Comparison of ENCODE assay signal across 1 cellular context in genomic region chr6:84788689-84789088, GRCh38.
TF ChIP-seq lines count a peak whose summit lies in the region.

No MANE protein-coding gene starts in this region.

TF ChIP-seq in GM12878, 131 proteins besides CTCF, POLR2A, EP300 and RAD21:
- TF ChIP-seq TARDBP (IDR thresholded peaks at IDR 0.05; ENCODE audit: borderline replicate concordance) (no peak), MEF2B (IDR thresholded peaks at IDR 0.05; ENCODE audit: partially characterized antibody, poor library complexity, severe bottlenecking) (peak; percentile 17)
